In genomic region chr20:34332262-34332920, GRCh38 we compare ENCODE assay signal across 2 cellular contexts.
TF ChIP-seq lines count a peak whose summit lies in the region.

No MANE protein-coding gene starts in this region.

TF ChIP-seq in HepG2, 621 proteins besides CTCF, POLR2A, EP300 and RAD21 (continues in another document):
- 0 out of 2 replicates have a peak, but pooled peaks have one; percentile 15 for TF ChIP-seq NRL (CRISPR knock-in tag; IDR thresholded peaks at IDR 0.05; ENCODE audit: borderline replicate concordance)
- no peak for TF ChIP-seq ASH2L (IDR thresholded peaks at IDR 0.05; ENCODE audit: insufficient read length, low read depth, low read length)
- no peak for TF ChIP-seq ZNF691 (CRISPR knock-in tag; IDR thresholded peaks at IDR 0.05; ENCODE audit: borderline replicate concordance, low read depth)
- peak; percentile 38; the same call in 1 of the 2 replicates for TF ChIP-seq ZNF687 (CRISPR knock-in tag; IDR thresholded peaks at IDR 0.05)
- no peak for TF ChIP-seq NFIB (CRISPR knock-in tag; IDR thresholded peaks at IDR 0.05; ENCODE audit: borderline replicate concordance)
- TF ChIP-seq FOXK2 (IDR thresholded peaks at IDR 0.05) = no peak
- 0 out of 2 replicates have a peak, but pooled peaks have one; percentile 30 for TF ChIP-seq NR0B2 (CRISPR knock-in tag; IDR thresholded peaks at IDR 0.05)
- no peak for TF ChIP-seq ZNF407 (CRISPR knock-in tag; IDR thresholded peaks at IDR 0.05; ENCODE audit: not compliant biosample characterization)

TF ChIP-seq in H1, 55 proteins besides CTCF, POLR2A, EP300 and RAD21:
- TF ChIP-seq HDAC2 (IDR thresholded peaks at IDR 0.05; ENCODE audit: borderline replicate concordance in 1 of 2, low read depth in 2 of 2, low read length in 2 of 2) (0 out of 4 replicates have a peak, but pooled peaks of 1 of the 2 experiments have one; percentile 39), RNF2 (IDR thresholded peaks at IDR 0.05; ENCODE audit: borderline replicate concordance, low read depth, low read length, missing control alignments, poor library complexity, severe bottlenecking) (no peak), SIN3A (conservative IDR thresholded peaks at IDR 0.05 in 1 of 2, IDR thresholded peaks at IDR 0.05 in 1 of 2; ENCODE audit: low read depth in 1 of 2, low read length in 2 of 2) (no peak), SIRT6 (IDR thresholded peaks at IDR 0.05; ENCODE audit: low read length) (no peak), USF2 (IDR thresholded peaks at IDR 0.05; ENCODE audit: low read length) (peak; percentile 47; the same call in 1 of the 2 replicates), POU5F1 (IDR thresholded peaks at IDR 0.05; ENCODE audit: low read depth, low read length) (no peak), ASH2L (IDR thresholded peaks at IDR 0.05; ENCODE audit: low read length) (peak; percentile 60), MAX (IDR thresholded peaks at IDR 0.05) (peak; percentile 15; the same call in 1 of the 2 replicates)
